8 cellular contexts compared by ENCODE assay signal in genomic region chr20:45138451-45139300, GRCh38. TPM values are rescaled to one million over a fixed set of nuclear protein-coding genes. Genes with fewer than 3 reads are reported as not detected.
DNase-seq lines count a peak whose midpoint lies in the region; ATAC-seq, FAIRE-seq and TF ChIP-seq lines count a peak whose summit lies in the region.

No MANE protein-coding gene starts in this region.

- H3K36me3 Mint-ChIP-seq in nephron progenitor cell (ENCODE audit: low read depth): no peaks in the 10 kb centered on the region

- H3K4me3 ChIP-seq in MM.1S (ENCODE audit: low read length): no peak overlapping the region
- no peak overlapping the region for H3K4me3 ChIP-seq in endothelial cell of umbilical vein (replicated peaks in 1 of 3; ENCODE audit: insufficient read depth in 1 of 3, low read depth in 1 of 3, low read length in 3 of 3)

- no peak overlapping the region for H3K27ac Mint-ChIP-seq in nephron progenitor cell

- H3K9me3 Mint-ChIP-seq in nephron progenitor cell: no peaks in the 10 kb centered on the region

- peak; percentile 84 for DNase-seq in ELF-1 (ENCODE audit: low read depth, low spot score)
- DNase-seq in MM.1S: peak; percentile 59
- DNase-seq in activated CD4-positive, alpha-beta T cell treated with anti-CD3 and anti-CD28 coated beads, Interleukin-2, amount 50 U/mL, for 1 hour: peak; percentile 42
- DNase-seq in endothelial cell of umbilical vein (ENCODE audit: low read depth, low spot score): peak; percentile 4
- peak; percentile 74 for DNase-seq in nephron progenitor cell
- DNase-seq in RCC 7860 (ENCODE audit: low spot score): no peak
- DNase-seq in globus pallidus (ENCODE audit: low spot score): no peak

- no peak overlapping the region for H3K9ac ChIP-seq in MM.1S (ENCODE audit: low read length)
- no peak overlapping the region for H3K9ac ChIP-seq in endothelial cell of umbilical vein (replicated peaks; ENCODE audit: extremely low read depth, insufficient read depth, low read length)

- H3K27me3 Mint-ChIP-seq in nephron progenitor cell (ENCODE audit: low read depth, poor library complexity): peaks cover 20% of the 10 kb centered on the region

- CTCF ChIA-PET in endothelial cell of umbilical vein (lab: Charles Lee): interaction anchor here (0.6 to 2.7 kb wide), 15 partner anchors 8 to 632 kb away, joined by 3 to 25 read pairs (median 5); no protein-coding TSS in a partner anchor

- no peaks in the 10 kb centered on the region for H3K9me2 ChIP-seq in MM.1S (replicated peaks; ENCODE audit: insufficient read depth, low read length)

- H3K27ac ChIP-seq in MM.1S (ENCODE audit: low read length) (no peak overlapping the region), endothelial cell of umbilical vein (ENCODE audit: insufficient read depth, low read depth, low read length) (no peak overlapping the region)

- no peak for TF ChIP-seq POLR2A in endothelial cell of umbilical vein (IDR thresholded peaks at IDR 0.05; ENCODE audit: low read depth, low read length)

- no TSS peak for BruUV-seq in endothelial cell of umbilical vein (replicated peaks; lab: Mats Ljungman, UMichigan)

- no peaks in the 10 kb centered on the region for H3K9me3 ChIP-seq in MM.1S (replicated peaks; ENCODE audit: insufficient read depth, low read length)
- no peaks in the 10 kb centered on the region for H3K9me3 ChIP-seq in endothelial cell of umbilical vein (replicated peaks; ENCODE audit: control insufficient read depth, insufficient read depth, low read length)

- no peak for FAIRE-seq in endothelial cell of umbilical vein (lab: Jason Lieb, UNC)
- no peak for FAIRE-seq in RCC 7860 (lab: Jason Lieb, UNC)

- H3K4me3 Mint-ChIP-seq in nephron progenitor cell: no peak overlapping the region

- dilution Hi-C loops in endothelial cell of umbilical vein (cut with MboI; ENCODE audit: extremely low pct_ligation_motif_present, low sequenced_read_pairs): no loop called here

- no peaks in the 10 kb centered on the region for H3K4me1 ChIP-seq in MM.1S (ENCODE audit: low read length)
- no peaks in the 10 kb centered on the region for H3K4me1 ChIP-seq in endothelial cell of umbilical vein (ENCODE audit: control insufficient read depth, extremely low read depth, insufficient read depth, low read length)

- H3K79me2 ChIP-seq in MM.1S (ENCODE audit: low read length) (no peaks in the 10 kb centered on the region), endothelial cell of umbilical vein (ENCODE audit: control insufficient read depth, insufficient read depth, low read length) (no peaks in the 10 kb centered on the region)

- no peak for ATAC-seq in GM19397 (IDR thresholded peaks at IDR 0.05; ENCODE audit: unreplicated experiment)

- H3K36me3 ChIP-seq in MM.1S (replicated peaks; ENCODE audit: insufficient read depth, low read length) (no peaks in the 10 kb centered on the region), endothelial cell of umbilical vein (ENCODE audit: control insufficient read depth in 2 of 2, extremely low read depth in 1 of 2, insufficient read depth in 2 of 2, low read length in 2 of 2) (no peaks in the 10 kb centered on the region)

- H3K4me2 ChIP-seq in MM.1S (ENCODE audit: low read depth, low read length) (peak overlapping the region; percentile 15; the same call in 1 of the 2 replicates), endothelial cell of umbilical vein (ENCODE audit: insufficient read depth, low read length) (no peak overlapping the region)

- peak; percentile 89 for TF ChIP-seq CTCF in MM.1S (IDR thresholded peaks at IDR 0.05; ENCODE audit: low read length)
- TF ChIP-seq CTCF in endothelial cell of umbilical vein (IDR thresholded peaks at IDR 0.05; ENCODE audit: extremely low read depth in 1 of 2, insufficient read depth in 1 of 2, low read depth in 1 of 2, low read length in 2 of 2): peak; percentile 69 to 70
- TF ChIP-seq CTCF in nephron progenitor cell (IDR thresholded peaks at IDR 0.05): peak; percentile 64

- H4K20me1 ChIP-seq in MM.1S (ENCODE audit: insufficient read depth, low read length): no peaks in the 10 kb centered on the region
- no peaks in the 10 kb centered on the region for H4K20me1 ChIP-seq in endothelial cell of umbilical vein (replicated peaks; ENCODE audit: control insufficient read depth, extremely low read depth, insufficient read depth, low read length)

- no peaks in the 10 kb centered on the region for H3K9me1 ChIP-seq in endothelial cell of umbilical vein (replicated peaks; ENCODE audit: control insufficient read depth, extremely low read depth, insufficient read depth, low read length)

- intact Hi-C loops in endothelial cell of umbilical vein (cut with micrococcal nuclease): loop anchor here (1.0 kb wide), 1 partner anchor 153 kb away; no protein-coding TSS in a partner anchor

- H3K27me3 ChIP-seq in MM.1S (replicated peaks; ENCODE audit: insufficient read depth, low read length) (no peaks in the 10 kb centered on the region), endothelial cell of umbilical vein (ENCODE audit: control insufficient read depth in 2 of 2, insufficient read depth in 2 of 2, low read length in 2 of 2) (peaks cover 10 to 12% of the 10 kb centered on the region in 2 experiments)

- peak overlapping the region; percentile 42 for H2AFZ ChIP-seq in MM.1S (ENCODE audit: low read length)
- H2AFZ ChIP-seq in endothelial cell of umbilical vein (ENCODE audit: low read depth, low read length): no peak overlapping the region

- no peaks in the 10 kb centered on the region for H3K4me1 Mint-ChIP-seq in nephron progenitor cell

- POLR2A ChIA-PET in endothelial cell of umbilical vein (lab: Charles Lee): no interaction called here

- H3F3A ChIP-seq in MM.1S (ENCODE audit: insufficient read depth, low read length): no peaks in the 10 kb centered on the region

TF ChIP-seq in endothelial cell of umbilical vein, 7 proteins besides CTCF, POLR2A, EP300 and RAD21:
- TF ChIP-seq FOS (IDR thresholded peaks at IDR 0.05; ENCODE audit: borderline replicate concordance, insufficient read depth, low read length) (no peak), POLR2AphosphoS5 (IDR thresholded peaks at IDR 0.05; ENCODE audit: insufficient read depth, low read depth, low read length) (no peak), JUN (IDR thresholded peaks at IDR 0.05; ENCODE audit: borderline replicate concordance, insufficient read depth, insufficient read length, low read depth) (no peak), MYC (IDR thresholded peaks at IDR 0.05; ENCODE audit: low read depth, low read length) (no peak), GATA2 (IDR thresholded peaks at IDR 0.05; ENCODE audit: insufficient read depth, insufficient read length, low read depth, low read length) (no peak), MAX (IDR thresholded peaks at IDR 0.05; ENCODE audit: insufficient read depth, insufficient read length) (no peak), EZH2 (IDR thresholded peaks at IDR 0.05; ENCODE audit: borderline replicate concordance, low read depth, low read length, severe bottlenecking) (no peak)

RNA-seq across cellular contexts. Expression of gene WFDC12, which starts 14.4 kb away (rescaled TPM):
- total RNA-seq in endothelial cell of umbilical vein: not detected in 2 replicates
- not detected in 2 replicates for polyA plus RNA-seq in endothelial cell of umbilical vein
- not detected in 2 replicates for polyA plus RNA-seq in endothelial cell of umbilical vein (2011; cell fraction: cytosol; rRNA removed)
- polyA plus RNA-seq in endothelial cell of umbilical vein (2011; cell fraction: nucleus; rRNA removed): not detected in 2 replicates
- not detected in 2 replicates for polyA plus RNA-seq in endothelial cell of umbilical vein (2012)
- not detected in 2 replicates for polyA minus RNA-seq in endothelial cell of umbilical vein
- polyA minus RNA-seq in endothelial cell of umbilical vein (2011; cell fraction: cytosol; rRNA and poly(A)+ RNA removed): not detected
- polyA minus RNA-seq in endothelial cell of umbilical vein (2011; cell fraction: nucleus; rRNA and poly(A)+ RNA removed): not detected in 2 replicates

RNA-seq across cellular contexts. Expression of gene WFDC5, which starts 23.7 kb away (rescaled TPM):
- not detected in 2 replicates for total RNA-seq in endothelial cell of umbilical vein
- polyA plus RNA-seq in endothelial cell of umbilical vein: not detected in 2 replicates
- polyA plus RNA-seq in endothelial cell of umbilical vein (2011; cell fraction: cytosol; rRNA removed): not detected in 2 replicates
- not detected in 2 replicates for polyA plus RNA-seq in endothelial cell of umbilical vein (2011; cell fraction: nucleus; rRNA removed)
- polyA plus RNA-seq in endothelial cell of umbilical vein (2012): not detected in 2 replicates
- not detected in 2 replicates for polyA minus RNA-seq in endothelial cell of umbilical vein
- polyA minus RNA-seq in endothelial cell of umbilical vein (2011; cell fraction: cytosol; rRNA and poly(A)+ RNA removed): not detected
- not detected in 2 replicates for polyA minus RNA-seq in endothelial cell of umbilical vein (2011; cell fraction: nucleus; rRNA and poly(A)+ RNA removed)

RNA-seq across cellular contexts. Expression of gene PI3, which starts 36.0 kb away (rescaled TPM):
- total RNA-seq in endothelial cell of umbilical vein: not detected in 2 replicates
- not detected in 2 replicates for polyA plus RNA-seq in endothelial cell of umbilical vein
- polyA plus RNA-seq in endothelial cell of umbilical vein (2011; cell fraction: cytosol; rRNA removed): not detected in 2 replicates
- polyA plus RNA-seq in endothelial cell of umbilical vein (2011; cell fraction: nucleus; rRNA removed): not detected in 2 replicates
- not detected in 2 replicates for polyA plus RNA-seq in endothelial cell of umbilical vein (2012)
- polyA minus RNA-seq in endothelial cell of umbilical vein: not detected in 2 replicates
- polyA minus RNA-seq in endothelial cell of umbilical vein (2011; cell fraction: cytosol; rRNA and poly(A)+ RNA removed): 7.7 TPM
- polyA minus RNA-seq in endothelial cell of umbilical vein (2011; cell fraction: nucleus; rRNA and poly(A)+ RNA removed): not detected in 2 replicates

RNA-seq across cellular contexts. Expression of gene KCNS1, which starts 37.7 kb away (rescaled TPM):
- 0.23 and 0.29 TPM in 2 replicates for total RNA-seq in endothelial cell of umbilical vein
- 0.14 and 0.29 TPM in 2 replicates for polyA plus RNA-seq in endothelial cell of umbilical vein
- 0.13 and 0.18 TPM in 2 replicates for polyA plus RNA-seq in endothelial cell of umbilical vein (2011; cell fraction: cytosol; rRNA removed)
- polyA plus RNA-seq in endothelial cell of umbilical vein (2011; cell fraction: nucleus; rRNA removed): 0.06 and 0.08 TPM in 2 replicates
- polyA plus RNA-seq in endothelial cell of umbilical vein (2012): 0.24 and 0.29 TPM in 2 replicates
- 0.49 and 0.63 TPM in 2 replicates for polyA minus RNA-seq in endothelial cell of umbilical vein
- not detected for polyA minus RNA-seq in endothelial cell of umbilical vein (2011; cell fraction: cytosol; rRNA and poly(A)+ RNA removed)
- polyA minus RNA-seq in endothelial cell of umbilical vein (2011; cell fraction: nucleus; rRNA and poly(A)+ RNA removed): 0.24 TPM in 1 of 2 replicates, not detected in the other

Comparison
In these comparisons a context has a peak if more than half of its experiments do, and no peak if none do; other contexts are left out.
1. DNase-seq: peak in ELF-1 (single experiment), MM.1S (single experiment), activated CD4-positive, alpha-beta T cell treated with anti-CD3 and anti-CD28 coated beads, Interleukin-2, amount 50 U/mL, for 1 hour (single experiment), endothelial cell of umbilical vein (single experiment) and nephron progenitor cell (single experiment); none in RCC 7860 (single experiment) and globus pallidus (single experiment).
2. Peak in every context shown above with its lines, with median percentiles within 50 percentile points of each other: CTCF ChIP-seq.